In genomic region chr5:120555345-120555744, GRCh38 we compare ENCODE assay signal across 28 cellular contexts.
"Had no signal": no experiment of that assay in that cellular context is flagged by ENCODE, and none has a peak within 500 bp of the region (broad histone marks: within the 10 kb centered on the region; RNA-seq: fewer than 3 reads in every experiment).

No MANE protein-coding gene starts in this region.

- H3K27ac Mint-ChIP-seq: natural killer cell; nephron; neural progenitor cell; progenitor cell of endocrine pancreas; stimulated activated naive B cell treated with anti-CD40 and anti-IgM and Interleukin-4, amounts not matched to agents 10 μg/mL and 1 μg/mL and 100 μg/mL, for 72 hours; stimulated activated naive CD8-positive, alpha-beta T cell treated with anti-CD3 and anti-CD28 coated beads, Interleukin-15, Interleukin-2, amounts not matched to agents 100 ng/mL and 50 ng/mL, for 24 hours had no signal

- H3K4me1 ChIP-seq: neural progenitor cell, parathyroid adenoma, psoas muscle, right lobe of liver, sigmoid colon, stomach, thyroid gland, tibial nerve, upper lobe of left lung, vagina had no signal

- DNase-seq: natural killer cell; occipital lobe; ovary; posterior cingulate gyrus; psoas muscle; right cardiac atrium; right lobe of liver; sigmoid colon; small intestine; stimulated activated CD4-positive, alpha-beta T cell treated with anti-CD3 and anti-CD28 coated beads, Interleukin-12 subunit alpha, Interleukin-12 subunit beta, amount 100 ng/mL, for 4 hours; stimulated activated CD4-positive, alpha-beta T cell treated with anti-CD3 and anti-CD28 coated beads, Interleukin-1b, Interleukin-23, amount 100 ng/mL, for 48 hours; stimulated activated CD4-positive, alpha-beta T cell treated with anti-CD3 and anti-CD28 coated beads, Interleukin-4, amount 100 ng/mL, for 1 hour; stimulated activated CD4-positive, alpha-beta T cell treated with anti-CD3 and anti-CD28 coated beads, Interleukin-4, amount 100 ng/mL, for 4 hours; stimulated activated CD8-positive, alpha-beta memory T cell treated with anti-CD3 and anti-CD28 coated beads, Interleukin-4, amount 100 ng/mL, for 48 hours; stimulated activated naive B cell treated with anti-CD40 and anti-IgM and Interleukin-4, amounts not matched to agents 10 μg/mL and 1 μg/mL and 100 μg/mL, for 72 hours; stimulated activated naive CD4-positive, alpha-beta T cell treated with Interleukin-2 at 50 U/mL for 16 hours; stomach; thyroid gland; upper lobe of left lung had no signal

- H3K27ac ChIP-seq: neural progenitor cell, ovary, parathyroid adenoma, psoas muscle, right lobe of liver, sigmoid colon, stomach, thoracic aorta, thyroid gland, tibial nerve, upper lobe of left lung, vagina had no signal

- ATAC-seq: natural killer cell; psoas muscle; right cardiac atrium; right lobe of liver; stimulated activated naive B cell treated with anti-CD40 and anti-IgM and Interleukin-4, amounts not matched to agents 10 μg/mL and 1 μg/mL and 100 μg/mL, for 72 hours had no signal

- H3K27me3 ChIP-seq: neural progenitor cell, ovary, right lobe of liver, sigmoid colon, stomach, thyroid gland, tibial nerve, upper lobe of left lung, vagina had no signal

- H3K36me3 ChIP-seq: neural progenitor cell, ovary, right lobe of liver, sigmoid colon, stomach, thoracic aorta, thyroid gland, tibial nerve, upper lobe of left lung, vagina had no signal

- H3K36me3 Mint-ChIP-seq: natural killer cell; neural progenitor cell; stimulated activated naive B cell treated with anti-CD40 and anti-IgM and Interleukin-4, amounts not matched to agents 10 μg/mL and 1 μg/mL and 100 μg/mL, for 72 hours had no signal

- H3K9me3 Mint-ChIP-seq: stimulated activated naive CD8-positive, alpha-beta T cell treated with anti-CD3 and anti-CD28 coated beads, Interleukin-15, Interleukin-2, amounts not matched to agents 100 ng/mL and 50 ng/mL, for 24 hours had no signal

- H3K4me1 Mint-ChIP-seq: natural killer cell; nephron; neural progenitor cell; stimulated activated naive B cell treated with anti-CD40 and anti-IgM and Interleukin-4, amounts not matched to agents 10 μg/mL and 1 μg/mL and 100 μg/mL, for 72 hours had no signal

- H3K4me3 Mint-ChIP-seq: natural killer cell; nephron; neural progenitor cell; stimulated activated naive B cell treated with anti-CD40 and anti-IgM and Interleukin-4, amounts not matched to agents 10 μg/mL and 1 μg/mL and 100 μg/mL, for 72 hours; stimulated activated naive CD8-positive, alpha-beta T cell treated with anti-CD3 and anti-CD28 coated beads, Interleukin-15, Interleukin-2, amounts not matched to agents 100 ng/mL and 50 ng/mL, for 24 hours had no signal

- FAIRE-seq: small intestine, urothelium cell line had no signal

- H3K4me3 ChIP-seq: neural progenitor cell, ovary, psoas muscle, right lobe of liver, sigmoid colon, stomach, thoracic aorta, thyroid gland, tibial nerve, upper lobe of left lung, vagina had no signal

- H3K9me3 ChIP-seq: ovary, psoas muscle, right lobe of liver, sigmoid colon, stomach, thoracic aorta, thyroid gland, upper lobe of left lung, vagina had no signal
